8 cellular contexts compared by ENCODE assay signal in the genomic region with DNA sequence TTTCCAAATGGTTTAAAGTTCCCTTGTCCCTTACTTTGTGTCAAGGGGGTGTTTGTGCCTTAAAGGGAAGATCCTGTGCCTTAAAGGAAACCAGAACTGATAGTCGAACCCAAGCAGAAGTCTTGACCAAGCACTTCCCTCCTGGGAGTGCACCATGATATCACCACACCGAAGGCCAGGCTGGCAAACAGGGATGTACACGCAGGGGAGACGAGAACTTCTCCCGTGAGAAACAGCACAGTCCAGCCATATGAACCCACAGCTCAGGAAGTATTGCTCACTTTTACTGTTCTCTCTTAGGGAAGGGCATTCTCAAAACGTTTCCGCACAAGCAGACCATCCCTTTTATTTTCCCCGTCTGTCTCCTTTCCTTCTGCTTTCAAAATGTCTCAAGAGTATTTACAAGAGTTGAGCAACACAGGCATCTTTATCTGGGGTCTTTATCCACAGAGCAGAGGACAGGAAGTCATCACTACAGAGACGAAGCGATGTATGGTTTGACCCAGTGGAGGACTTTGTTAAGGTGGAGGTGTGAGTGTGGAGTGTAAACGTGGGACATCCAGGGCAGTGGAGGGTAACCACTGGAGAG. TPM values are rescaled to one million over a fixed set of nuclear protein-coding genes. Genes with fewer than 3 reads are reported as not detected.
DNase-seq lines count a peak whose midpoint lies in the region; ATAC-seq and TF ChIP-seq lines count a peak whose summit lies in the region.

No MANE protein-coding gene starts in this region.

- DNase-seq in Calu3: no peak
- DNase-seq in NOMO-1 treated with dmso at 0.1 percent for 144 hours (lab: John Stamatoyannopoulos, UW; ENCODE audit: unreplicated experiment): peak; percentile 81
- no peak for DNase-seq in colonic mucosa
- no peak for DNase-seq in naive thymus-derived CD8-positive, alpha-beta T cell
- DNase-seq in NK-92 (lab: John Stamatoyannopoulos, UW; ENCODE audit: unreplicated experiment): no peak

- peak overlapping the region in 1 of 2 donors; percentile 65 for H3K9ac ChIP-seq in colonic mucosa (ENCODE audit: low read depth in 2 of 2, low read length in 2 of 2)

- H3K4me3 Mint-ChIP-seq in Calu3 (ENCODE audit: low read depth, unreplicated experiment): peak overlapping the region; percentile 37
- peak overlapping the region; percentile 55 to 86 (median 77) for H3K4me3 Mint-ChIP-seq in naive thymus-derived CD8-positive, alpha-beta T cell

- no peaks in the 10 kb centered on the region for H3K27me3 ChIP-seq in colonic mucosa

- CTCF ChIA-PET in Calu3 (lab: Charles Lee): interaction anchor here (0.6 kb wide), 1 partner anchor 57 kb away, joined by 4 read pairs; no protein-coding TSS in a partner anchor

- no TSS peak for BruUV-seq in Calu3 (replicated peaks; lab: Mats Ljungman, UMichigan)

- H3K4me1 Mint-ChIP-seq in Calu3 (ENCODE audit: low read depth, unreplicated experiment): peaks cover 59% of the 10 kb centered on the region
- peaks cover 37 to 76% (median 70%) of the 10 kb centered on the region in 4 donors for H3K4me1 Mint-ChIP-seq in naive thymus-derived CD8-positive, alpha-beta T cell

- peaks cover 26% of the 10 kb centered on the region for H3K36me3 Mint-ChIP-seq in Calu3 (ENCODE audit: insufficient read depth, unreplicated experiment)
- no peaks in the 10 kb centered on the region for H3K36me3 Mint-ChIP-seq in naive thymus-derived CD8-positive, alpha-beta T cell

- H3K27ac ChIP-seq in colonic mucosa: peak overlapping the region; percentile 42

- no peak overlapping the region for H3K4me3 ChIP-seq in colonic mucosa

- no peaks in the 10 kb centered on the region for H3K4me1 ChIP-seq in colonic mucosa

- H3K27ac Mint-ChIP-seq in Calu3 (ENCODE audit: unreplicated experiment): peak overlapping the region; percentile 97
- peak overlapping the region; percentile 85 to 100 (median 94) for H3K27ac Mint-ChIP-seq in naive thymus-derived CD8-positive, alpha-beta T cell

- POLR2A ChIA-PET in naive thymus-derived CD8-positive, alpha-beta T cell (lab: Charles Lee): interaction anchor here (0.8 to 2.9 kb wide), 7 partner anchors 8 to 135 kb away, joined by 5 to 16 read pairs (median 6); partner anchors contain the start of genes SERPINB6 and SERPINB9

- no peaks in the 10 kb centered on the region for H3K36me3 ChIP-seq in colonic mucosa

- TF ChIP-seq CTCF in Calu3 (IDR thresholded peaks at IDR 0.05; ENCODE audit: unreplicated experiment) (no peak), colonic mucosa (IDR thresholded peaks at IDR 0.05) (no peak)

- intact Hi-C loops in Calu3 (cut with micrococcal nuclease; ENCODE audit: unreplicated experiment) (loop anchor here (2.0 kb wide), 1 partner anchor 56 kb away; no protein-coding TSS in a partner anchor), colonic mucosa (cut with DNase I) (loop anchor here (5.0 kb wide), 1 partner anchor 78 kb away; no protein-coding TSS in a partner anchor)

- no peaks in the 10 kb centered on the region for H3K9me3 Mint-ChIP-seq in Calu3 (ENCODE audit: low read depth, unreplicated experiment)
- H3K9me3 Mint-ChIP-seq in naive thymus-derived CD8-positive, alpha-beta T cell: no peaks in the 10 kb centered on the region

- ATAC-seq in naive thymus-derived CD8-positive, alpha-beta T cell: no peak
- no peak for ATAC-seq in HG03159 (IDR thresholded peaks at IDR 0.05; ENCODE audit: unreplicated experiment)
- no peak for ATAC-seq in HG03175 (IDR thresholded peaks at IDR 0.05; ENCODE audit: unreplicated experiment)
- no peak for ATAC-seq in HG02870 (IDR thresholded peaks at IDR 0.05; ENCODE audit: unreplicated experiment)

- no peaks in the 10 kb centered on the region for H3K9me3 ChIP-seq in colonic mucosa

- H3K27me3 Mint-ChIP-seq in Calu3 (ENCODE audit: unreplicated experiment): no peaks in the 10 kb centered on the region
- H3K27me3 Mint-ChIP-seq in naive thymus-derived CD8-positive, alpha-beta T cell: peaks cover 0 to 2% (median 0%) of the 10 kb centered on the region in 5 donors

RNA-seq across cellular contexts. Expression of gene SERPINB1, which starts 12.8 kb away (rescaled TPM):
- total RNA-seq in Calu3 (2022) (56.3 and 78.5 TPM in 2 replicates), colonic mucosa (100 to 1,000 TPM; 135 to 173 TPM)
- total RNA-seq in naive thymus-derived CD8-positive, alpha-beta T cell: 10 to 100 TPM; 65.3 to 67.1 TPM
- polyA plus RNA-seq in naive thymus-derived CD8-positive, alpha-beta T cell: 100 to 1,000 TPM; 121 to 130 (median 123) TPM

RNA-seq across cellular contexts. Expression of gene SERPINB9, which starts 48.6 kb away (rescaled TPM):
- total RNA-seq in Calu3 (2022) (17.2 and 22.9 TPM in 2 replicates), colonic mucosa (1 to 10 TPM; 5.5 to 6.5 TPM)
- total RNA-seq in naive thymus-derived CD8-positive, alpha-beta T cell: 10 to 100 TPM; 56.6 to 57.1 TPM
- 10 to 100 TPM; 29.9 to 37.2 (median 35.0) TPM for polyA plus RNA-seq in naive thymus-derived CD8-positive, alpha-beta T cell
